ENCODE assay signal across 23 cellular contexts in genomic region chr6:9576521-9576920, GRCh38.
DNase-seq lines count a peak whose midpoint lies in the region; ATAC-seq and TF ChIP-seq lines count a peak whose summit lies in the region.
"Had no signal": no experiment of that assay in that cellular context is flagged by ENCODE, and none has a peak within 500 bp of the region (broad histone marks: within the 10 kb centered on the region; RNA-seq: fewer than 3 reads in every experiment).

No MANE protein-coding gene starts in this region.

- H3K79me1 ChIP-seq in mesendoderm (ENCODE audit: low read length) = no peaks in the 10 kb centered on the region

- intact Hi-C loops in adrenal gland (cut with DNase I) = no loop called here

- peak; percentile 35 for DNase-seq in EH (ENCODE audit: low read depth)
- DNase-seq in M059J (ENCODE audit: low read depth) = peak; percentile 21
- peak; percentile 7 for DNase-seq in epithelial cell of esophagus (ENCODE audit: low read depth)
- DNase-seq in mesendoderm = peak; percentile 18
- no peak for DNase-seq in adrenal gland
- DNase-seq in activated CD4-positive, alpha-beta T cell treated with anti-CD3 and anti-CD28 coated beads for 48 hours = no peak
- DNase-seq: 8988T; ACHN; AML-193; BE2C; Calu3; CD4-positive, alpha-beta T cell; CD8-positive, alpha-beta memory T cell; DMS53; DMS79 treated with DMSO at 0.1 percent for 48 hours; GF-D8; H9 had no signal

- no peak overlapping the region for H3K23ac ChIP-seq in mesendoderm (ENCODE audit: low read length)

- no peak for ATAC-seq in GM19452 (IDR thresholded peaks at IDR 0.05; ENCODE audit: unreplicated experiment)
- ATAC-seq in GM18505 (IDR thresholded peaks at IDR 0.05; ENCODE audit: unreplicated experiment) = no peak
- ATAC-seq: A549, GM23338, HCT116 had no signal

- H3K9me3 ChIP-seq in adrenal gland (replicated peaks in 1 of 3) = no peaks in the 10 kb centered on the region
- H3K9me3 ChIP-seq: A549; BE2C; BLaER1 treated with 17β-estradiol and CSF1 and Interleukin-3, amounts not matched to agents 10 nM and 100 nM had no signal

- H3K56ac ChIP-seq in mesendoderm (ENCODE audit: low read length) = no peak overlapping the region

- no peak overlapping the region for H4K8ac ChIP-seq in mesendoderm (ENCODE audit: low read depth, low read length)

- H3K9ac ChIP-seq in mesendoderm (ENCODE audit: low read length) = no peak overlapping the region
- H3K9ac ChIP-seq: BLaER1 treated with 17β-estradiol and CSF1 and Interleukin-3, amounts not matched to agents 10 nM and 100 nM had no signal

- H2BK15ac ChIP-seq in mesendoderm (replicated peaks; ENCODE audit: low read depth) = no peak overlapping the region

- WGBS in mesendoderm (ENCODE audit: extremely low coverage, insufficient coverage, low lambda C conversion rate) = no CpG with 5 or more reads among the region's 4 CpGs
- WGBS in adrenal gland, 4 donors = 80 to 92% (median 82%) methylated on average over 4 of the region's 4 CpGs

- H3K18ac ChIP-seq in mesendoderm (ENCODE audit: low read length) = no peak overlapping the region

- H3K36me3 ChIP-seq in mesendoderm (ENCODE audit: control insufficient read depth, insufficient read depth, low read length) (no peaks in the 10 kb centered on the region), adrenal gland (replicated peaks in 1 of 2) (no peaks in the 10 kb centered on the region)
- H3K36me3 ChIP-seq: BE2C; BLaER1 treated with 17β-estradiol and CSF1 and Interleukin-3, amounts not matched to agents 10 nM and 100 nM had no signal

- no peaks in the 10 kb centered on the region for H3K79me2 ChIP-seq in mesendoderm (ENCODE audit: control insufficient read depth, insufficient read depth, low read length)

- H3K27ac ChIP-seq in mesendoderm (ENCODE audit: low read depth, low read length) (no peak overlapping the region), adrenal gland (no peak overlapping the region)
- H3K27ac ChIP-seq: A549; BLaER1 treated with 17β-estradiol and CSF1 and Interleukin-3, amounts not matched to agents 10 nM and 100 nM had no signal

- no peak overlapping the region for H2BK5ac ChIP-seq in mesendoderm (ENCODE audit: low read length)

- TF ChIP-seq CTCF in epithelial cell of esophagus (IDR thresholded peaks at IDR 0.05; ENCODE audit: insufficient read depth, low read depth, low read length, missing control alignments) = no peak
- TF ChIP-seq CTCF in adrenal gland (IDR thresholded peaks at IDR 0.05) = no peak

- no peak overlapping the region for H4K5ac ChIP-seq in mesendoderm (ENCODE audit: low read length)

- no peak overlapping the region for H3K4ac ChIP-seq in mesendoderm (ENCODE audit: low read depth, low read length)

- H3K4me3 ChIP-seq in epithelial cell of esophagus (ENCODE audit: low read length) = no peak overlapping the region
- H3K4me3 ChIP-seq in mesendoderm (ENCODE audit: low read length) = no peak overlapping the region
- no peak overlapping the region for H3K4me3 ChIP-seq in adrenal gland
- H3K4me3 ChIP-seq: A549; BLaER1 treated with 17β-estradiol and CSF1 and Interleukin-3, amounts not matched to agents 10 nM and 100 nM; GM23338 had no signal

- no peak overlapping the region for H3K4me2 ChIP-seq in mesendoderm (ENCODE audit: low read length)
- H3K4me2 ChIP-seq: A549; BLaER1 treated with 17β-estradiol and CSF1 and Interleukin-3, amounts not matched to agents 10 nM and 100 nM; GM23338 had no signal

- H2AK5ac ChIP-seq in mesendoderm (ENCODE audit: low read length) = no peak overlapping the region

- H3K27me3 ChIP-seq in mesendoderm (ENCODE audit: insufficient read depth, low read length, poor library complexity) (no peaks in the 10 kb centered on the region), adrenal gland (no peaks in the 10 kb centered on the region)
- H3K27me3 ChIP-seq: BE2C; BLaER1 treated with 17β-estradiol and CSF1 and Interleukin-3, amounts not matched to agents 10 nM and 100 nM had no signal

- H3K4me1 ChIP-seq in mesendoderm (ENCODE audit: control insufficient read depth, low read depth, low read length) (no peaks in the 10 kb centered on the region), adrenal gland (replicated peaks in 1 of 2) (no peaks in the 10 kb centered on the region)
- H3K4me1 ChIP-seq: A549; BE2C; BLaER1 treated with 17β-estradiol and CSF1 and Interleukin-3, amounts not matched to agents 10 nM and 100 nM had no signal

- no peak overlapping the region for H2BK120ac ChIP-seq in mesendoderm (ENCODE audit: low read depth, low read length)

- TF ChIP-seq POLR2A in adrenal gland (IDR thresholded peaks at IDR 0.05) (no peak), GM18505 (IDR thresholded peaks at IDR 0.05; ENCODE audit: borderline replicate concordance, extremely low read depth, insufficient read depth, insufficient read length) (no peak)

Comparison
In these comparisons a context has a peak if more than half of its experiments do, and no peak if none do; other contexts are left out.
1. DNase-seq: peak in EH (single experiment), M059J (single experiment), epithelial cell of esophagus (single experiment) and mesendoderm (single experiment); none in adrenal gland (0 of 7) and activated CD4-positive, alpha-beta T cell treated with anti-CD3 and anti-CD28 coated beads for 48 hours (single experiment).